1 cellular context compared by ENCODE assay signal in the genomic region with DNA sequence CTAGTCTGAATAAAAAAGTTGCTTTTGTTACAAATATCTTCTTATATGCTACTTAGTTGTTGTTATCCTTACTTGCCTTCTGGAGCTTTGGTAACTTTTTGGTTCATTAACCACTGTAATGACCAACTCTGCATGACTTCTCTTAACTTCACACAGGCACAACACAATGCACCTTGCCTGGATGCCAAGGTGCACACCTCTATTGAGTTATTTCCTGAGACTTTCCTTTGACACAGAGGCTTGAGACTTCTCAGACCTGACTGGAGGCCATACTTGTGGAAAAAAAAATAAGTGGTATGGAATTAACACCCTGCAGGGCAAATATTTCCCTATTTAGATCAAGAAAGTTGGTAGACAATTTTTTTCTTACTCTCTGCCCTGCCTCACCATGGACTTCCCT.
TF ChIP-seq lines count a peak whose summit lies in the region.

No MANE protein-coding gene starts in this region.

TF ChIP-seq in Ishikawa, 13 proteins besides CTCF, POLR2A, EP300 and RAD21 (continued from another document):
- TF ChIP-seq, protein P1, sequence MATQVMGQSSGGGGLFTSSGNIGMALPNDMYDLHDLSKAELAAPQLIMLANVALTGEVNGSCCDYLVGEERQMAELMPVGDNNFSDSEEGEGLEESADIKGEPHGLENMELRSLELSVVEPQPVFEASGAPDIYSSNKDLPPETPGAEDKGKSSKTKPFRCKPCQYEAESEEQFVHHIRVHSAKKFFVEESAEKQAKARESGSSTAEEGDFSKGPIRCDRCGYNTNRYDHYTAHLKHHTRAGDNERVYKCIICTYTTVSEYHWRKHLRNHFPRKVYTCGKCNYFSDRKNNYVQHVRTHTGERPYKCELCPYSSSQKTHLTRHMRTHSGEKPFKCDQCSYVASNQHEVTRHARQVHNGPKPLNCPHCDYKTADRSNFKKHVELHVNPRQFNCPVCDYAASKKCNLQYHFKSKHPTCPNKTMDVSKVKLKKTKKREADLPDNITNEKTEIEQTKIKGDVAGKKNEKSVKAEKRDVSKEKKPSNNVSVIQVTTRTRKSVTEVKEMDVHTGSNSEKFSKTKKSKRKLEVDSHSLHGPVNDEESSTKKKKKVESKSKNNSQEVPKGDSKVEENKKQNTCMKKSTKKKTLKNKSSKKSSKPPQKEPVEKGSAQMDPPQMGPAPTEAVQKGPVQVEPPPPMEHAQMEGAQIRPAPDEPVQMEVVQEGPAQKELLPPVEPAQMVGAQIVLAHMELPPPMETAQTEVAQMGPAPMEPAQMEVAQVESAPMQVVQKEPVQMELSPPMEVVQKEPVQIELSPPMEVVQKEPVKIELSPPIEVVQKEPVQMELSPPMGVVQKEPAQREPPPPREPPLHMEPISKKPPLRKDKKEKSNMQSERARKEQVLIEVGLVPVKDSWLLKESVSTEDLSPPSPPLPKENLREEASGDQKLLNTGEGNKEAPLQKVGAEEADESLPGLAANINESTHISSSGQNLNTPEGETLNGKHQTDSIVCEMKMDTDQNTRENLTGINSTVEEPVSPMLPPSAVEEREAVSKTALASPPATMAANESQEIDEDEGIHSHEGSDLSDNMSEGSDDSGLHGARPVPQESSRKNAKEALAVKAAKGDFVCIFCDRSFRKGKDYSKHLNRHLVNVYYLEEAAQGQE (IDR thresholded peaks at IDR 0.05; ENCODE audit: low read depth): no peak
- TF ChIP-seq CREB1 (IDR thresholded peaks at IDR 0.05; ENCODE audit: low read depth) (no peak), NFIC (IDR thresholded peaks at IDR 0.05) (peak; percentile 97), FOXM1 (IDR thresholded peaks at IDR 0.05; ENCODE audit: borderline replicate concordance, low read depth) (peak; percentile 84), TAF1 (IDR thresholded peaks at IDR 0.05; ENCODE audit: low read depth) (no peak)
